In genomic region chr10:107043461-107043860, GRCh38 we compare ENCODE assay signal across 35 cellular contexts.
"Had no signal": no experiment of that assay in that cellular context is flagged by ENCODE, and none has a peak within 500 bp of the region (broad histone marks: within the 10 kb centered on the region; RNA-seq: fewer than 3 reads in every experiment).

No MANE protein-coding gene starts in this region.

- H3K4me3 ChIP-seq: MG63 had no signal

- H3K9me3 ChIP-seq: MG63 had no signal

- H3K36me3 ChIP-seq: MG63 had no signal

- DNase-seq: Karpas-422, Kasumi-1, MG63, MM.1S, MV-4-11, NCI-H1048, NCI-H1092, NCI-H1092 treated with DMSO at 0.1 percent for 48 hours, NCI-H1105, NCI-H1105 treated with DMSO at 0.1 percent for 48 hours, NCI-H1417, NCI-H1417 treated with DMSO at 0.1 percent for 48 hours, NCI-H1436, NCI-H1436 treated with DMSO at 0.1 percent for 48 hours, NCI-H146, NCI-H1694, NCI-H1694 treated with DMSO at 0.1 percent for 48 hours, NCI-H187, NCI-H187 treated with DMSO at 0.1 percent for 48 hours, NCI-H1930, NCI-H2029, NCI-H2029 treated with DMSO at 0.1 percent for 48 hours, NCI-H2081, NCI-H2081 treated with DMSO at 0.1 percent for 48 hours, NCI-H2107, NCI-H2171, NCI-H2171 treated with DMSO at 0.1 percent for 48 hours, NCI-H2227 treated with DMSO at 0.1 percent for 48 hours, NCI-H226, NCI-H345, NCI-H446, NCI-H446 treated with DMSO at 0.1 percent for 48 hours, NCI-H510A, NCI-H510A treated with DMSO at 0.1 percent for 48 hours, NCI-H524 had no signal

- H3K27me3 ChIP-seq: MG63 had no signal
